23 cellular contexts compared by ENCODE assay signal in genomic region chr4:81093720-81094401, GRCh38.
DNase-seq lines count a peak whose midpoint lies in the region; ATAC-seq and TF ChIP-seq lines count a peak whose summit lies in the region.
"Had no signal": no experiment of that assay in that cellular context is flagged by ENCODE, and none has a peak within 500 bp of the region (broad histone marks: within the 10 kb centered on the region; RNA-seq: fewer than 3 reads in every experiment).

No MANE protein-coding gene starts in this region.

- no peaks in the 10 kb centered on the region for H3K36me3 ChIP-seq in left ventricle myocardium inferior
- no peaks in the 10 kb centered on the region for H3K36me3 ChIP-seq in heart left ventricle
- H3K36me3 ChIP-seq: BE2C, BLaER1 had no signal

- H3K27me3 ChIP-seq in left ventricle myocardium inferior (ENCODE audit: low read depth) (no peaks in the 10 kb centered on the region), heart left ventricle (no peaks in the 10 kb centered on the region)
- H3K27me3 ChIP-seq: BE2C, BLaER1 had no signal

- no peak for TF ChIP-seq CTCF in left ventricle myocardium inferior (IDR thresholded peaks at IDR 0.05; ENCODE audit: borderline replicate concordance)
- TF ChIP-seq CTCF in heart left ventricle (IDR thresholded peaks at IDR 0.05), result no peak

- no peak for TF ChIP-seq POLR2A in heart left ventricle (IDR thresholded peaks at IDR 0.05)

- intact Hi-C loops in Right ventricle myocardium superior (cut with DNase I) (no loop called here), left ventricle myocardium inferior (cut with micrococcal nuclease) (no loop called here), heart left ventricle (cut with DNase I) (no loop called here), Right ventricle myocardium inferior (cut with DNase I) (no loop called here), left ventricle myocardium superior (cut with micrococcal nuclease) (no loop called here)

- 42 to 45% (median 45%) methylated on average over 2 of the region's 2 CpGs for WGBS in heart left ventricle, 4 donors

- ATAC-seq in Right ventricle myocardium superior (ENCODE audit: poor library complexity), result peak; percentile 61
- peak in 3 of 4 donors; percentile 70 to 86 (median 83) for ATAC-seq in heart left ventricle
- ATAC-seq in Right ventricle myocardium inferior, result no peak
- ATAC-seq in left ventricle myocardium superior, result peak; percentile 90
- ATAC-seq: A549 had no signal

- H3K27ac ChIP-seq in left ventricle myocardium inferior (replicated peaks), result no peak overlapping the region
- H3K27ac ChIP-seq in heart left ventricle, result peak overlapping the region in 2 of 12 donors; percentile 4 to 39
- H3K27ac ChIP-seq: 22Rv1, A549, BLaER1 had no signal

- H3K4me1 ChIP-seq in left ventricle myocardium inferior, result no peaks in the 10 kb centered on the region
- no peaks in the 10 kb centered on the region for H3K4me1 ChIP-seq in heart left ventricle
- H3K4me1 ChIP-seq: A549, BE2C, BLaER1 had no signal

- peaks cover 11% of the 10 kb centered on the region for H3K9me3 ChIP-seq in left ventricle myocardium inferior (replicated peaks)
- H3K9me3 ChIP-seq in heart left ventricle, result peaks cover 0 to 7% (median 0%) of the 10 kb centered on the region in 12 donors
- H3K9me3 ChIP-seq: A549, BE2C had no signal

- H3K4me3 ChIP-seq in left ventricle myocardium inferior, result no peak overlapping the region
- H3K4me3 ChIP-seq in heart left ventricle, result no peak overlapping the region
- H3K4me3 ChIP-seq: A549, BLaER1 had no signal

- DNase-seq in Right ventricle myocardium superior (no peak), left ventricle myocardium inferior (no peak), heart left ventricle (no peak), Right ventricle myocardium inferior (ENCODE audit: missing footprints) (no peak), left ventricle myocardium superior (no peak), AG08395 (ENCODE audit: low spot score) (no peak), NCI-H524 (lab: John Stamatoyannopoulos, UW) (no peak)
- DNase-seq: BE2C; C1 segment of cervical spinal cord; CD4-positive, alpha-beta memory T cell; CD4-positive, CD25-positive, alpha-beta regulatory T cell; CD8-positive, alpha-beta memory T cell; COR-L47; DMS 273 treated with DMSO at 0.1 percent for 48 hours; DMS153; DMS53; DMS79; DND-41; EL; GDM1 had no signal
